31 cellular contexts compared by ENCODE assay signal in genomic region chr5:95379133-95379532, GRCh38. TPM values are rescaled to one million over a fixed set of nuclear protein-coding genes. Genes with fewer than 3 reads are reported as not detected.
DNase-seq lines count a peak whose midpoint lies in the region; ATAC-seq, FAIRE-seq and TF ChIP-seq lines count a peak whose summit lies in the region.
"Had no signal": no experiment of that assay in that cellular context is flagged by ENCODE, and none has a peak within 500 bp of the region (broad histone marks: within the 10 kb centered on the region; RNA-seq: fewer than 3 reads in every experiment).

No MANE protein-coding gene starts in this region.

- intact Hi-C loops in activated CD4-positive, alpha-beta T cell treated with anti-CD3 and anti-CD28 coated beads, Interleukin-2, amount 10 ng/mL, durations not matched to agents 24 days and 14 days (cut with micrococcal nuclease), result no loop called here
- intact Hi-C loops in activated CD4-positive, alpha-beta T cell treated with anti-CD3 and anti-CD28 coated beads for 36 hours (cut with DNase I, micrococcal nuclease), result no loop called here
- intact Hi-C loops in K562 (cut with micrococcal nuclease), result no loop called here
- intact Hi-C loops in testis (cut with DNase I; ENCODE audit: low total_unique reads), result no loop called here

- FAIRE-seq in A549 (lab: Jason Lieb, UNC), result no peak
- no peak for FAIRE-seq in K562 (lab: Jason Lieb, UNC)
- FAIRE-seq: GM12878, GM12892, GM18507 had no signal

- TF ChIP-seq POLR2A in A549 (IDR thresholded peaks at IDR 0.05; ENCODE audit: low read length) (no peak), K562 (conservative IDR thresholded peaks at IDR 0.05) (no peak), testis (IDR thresholded peaks at IDR 0.05) (no peak)

- H3K4me2 ChIP-seq in A549 (no peak overlapping the region), K562 (ENCODE audit: insufficient read depth, low read length) (no peak overlapping the region)

- H3K9me3 Mint-ChIP-seq in activated CD4-positive, alpha-beta T cell treated with anti-CD3 and anti-CD28 coated beads, Interleukin-2, amount 10 ng/mL, durations not matched to agents 24 days and 14 days, result peaks cover 7% of the 10 kb centered on the region
- no peaks in the 10 kb centered on the region for H3K9me3 Mint-ChIP-seq in activated CD4-positive, alpha-beta T cell treated with anti-CD3 and anti-CD28 coated beads for 36 hours (ENCODE audit: low read depth)
- H3K9me3 Mint-ChIP-seq in T-cell, result no peaks in the 10 kb centered on the region
- H3K9me3 Mint-ChIP-seq: CD8-positive, alpha-beta memory T cell had no signal

- no peak overlapping the region for H3K4me3 Mint-ChIP-seq in activated CD4-positive, alpha-beta T cell treated with anti-CD3 and anti-CD28 coated beads, Interleukin-2, amount 10 ng/mL, durations not matched to agents 24 days and 14 days
- H3K4me3 Mint-ChIP-seq in activated CD4-positive, alpha-beta T cell treated with anti-CD3 and anti-CD28 coated beads for 36 hours, result no peak overlapping the region
- H3K4me3 Mint-ChIP-seq in T-cell, result no peak overlapping the region
- H3K4me3 Mint-ChIP-seq: CD14-positive monocyte; CD4-positive, alpha-beta memory T cell; CD4-positive, CD25-positive, alpha-beta regulatory T cell; CD8-positive, alpha-beta memory T cell had no signal

- TF ChIP-seq CTCF in A549 (IDR thresholded peaks at IDR 0.05), result no peak
- TF ChIP-seq CTCF in K562 (IDR thresholded peaks at IDR 0.05 in 2 of 3, conservative IDR thresholded peaks at IDR 0.05 in 1 of 3; ENCODE audit: insufficient read depth in 2 of 3, low read depth in 1 of 3, low read length in 3 of 3), result no peak
- TF ChIP-seq CTCF in testis (IDR thresholded peaks at IDR 0.05), result no peak

- H3K9me1 ChIP-seq in K562 (ENCODE audit: control insufficient read depth, insufficient read depth, low read length), result no peaks in the 10 kb centered on the region

- H4K20me1 ChIP-seq in K562 (replicated peaks; ENCODE audit: control insufficient read depth, insufficient read depth, low read length), result no peaks in the 10 kb centered on the region
- H4K20me1 ChIP-seq: BLaER1 had no signal

- no peaks in the 10 kb centered on the region for H3K4me1 Mint-ChIP-seq in activated CD4-positive, alpha-beta T cell treated with anti-CD3 and anti-CD28 coated beads, Interleukin-2, amount 10 ng/mL, durations not matched to agents 24 days and 14 days
- peaks cover 14% of the 10 kb centered on the region for H3K4me1 Mint-ChIP-seq in activated CD4-positive, alpha-beta T cell treated with anti-CD3 and anti-CD28 coated beads for 36 hours
- peaks cover 8 to 18% (median 12%) of the 10 kb centered on the region in 3 donors for H3K4me1 Mint-ChIP-seq in T-cell

- no peaks in the 10 kb centered on the region for H3K36me3 Mint-ChIP-seq in activated CD4-positive, alpha-beta T cell treated with anti-CD3 and anti-CD28 coated beads, Interleukin-2, amount 10 ng/mL, durations not matched to agents 24 days and 14 days (ENCODE audit: low read depth)
- H3K36me3 Mint-ChIP-seq in activated CD4-positive, alpha-beta T cell treated with anti-CD3 and anti-CD28 coated beads for 36 hours (ENCODE audit: low read depth), result no peaks in the 10 kb centered on the region
- no peaks in the 10 kb centered on the region for H3K36me3 Mint-ChIP-seq in T-cell
- H3K36me3 Mint-ChIP-seq: CD14-positive monocyte; CD4-positive, alpha-beta memory T cell; CD4-positive, CD25-positive, alpha-beta regulatory T cell; CD8-positive, alpha-beta memory T cell had no signal

- peak; percentile 9 for DNase-seq in activated CD4-positive, alpha-beta T cell treated with anti-CD3 and anti-CD28 coated beads, Interleukin-2, amount 10 ng/mL, durations not matched to agents 24 days and 14 days
- DNase-seq in activated CD4-positive, alpha-beta T cell treated with anti-CD3 and anti-CD28 coated beads for 36 hours, result no peak
- DNase-seq in A549 (ENCODE audit: low read depth in 1 of 2, low spot score in 1 of 2) (no peak), K562 (ENCODE audit: extremely low read depth in 1 of 4, low spot score in 3 of 4) (no peak), T-cell (no peak), testis (no peak)
- DNase-seq: ACHN; BE2C; C1 segment of cervical spinal cord; CD4-positive, alpha-beta memory T cell; CD4-positive, CD25-positive, alpha-beta regulatory T cell; CD8-positive, alpha-beta memory T cell; COR-L47; DMS 273 treated with DMSO at 0.1 percent for 48 hours; DMS153; DMS53; DMS79; DND-41; EL; GDM1 had no signal

- CTCF ChIA-PET in activated CD4-positive, alpha-beta T cell treated with anti-CD3 and anti-CD28 coated beads for 36 hours (lab: Charles Lee), result no interaction called here
- CTCF ChIA-PET in A549 (lab: Yijun Ruan, JAX) (no interaction called here), K562 (lab: Yijun Ruan, JAX; ENCODE audit: low intra/inter-chr PET ratio) (no interaction called here), T-cell (lab: Charles Lee) (interaction anchor here in 1 of 2 donors (0.7 kb wide), 1 partner anchor 11 kb away, joined by 3 read pairs; no protein-coding TSS in a partner anchor)

- no peak for TF ChIP-seq RAD21 in A549 (conservative IDR thresholded peaks at IDR 0.05 in 1 of 2, IDR thresholded peaks at IDR 0.05 in 1 of 2)
- no peak for TF ChIP-seq RAD21 in K562 (CRISPR knock-in tag; conservative IDR thresholded peaks at IDR 0.05 in 1 of 2, IDR thresholded peaks at IDR 0.05 in 1 of 2)

- WGBS in A549 (ENCODE audit: missing lambda C conversion rate), result 64% methylated on average over 2 of the region's 2 CpGs
- WGBS in K562 (ENCODE audit: insufficient coverage, low coverage, missing lambda C conversion rate), result 16% methylated on average over 2 of the region's 2 CpGs
- 84 to 96% methylated on average over 2 of the region's 2 CpGs for WGBS in testis, 2 donors

- H3K4me1 ChIP-seq in A549, result no peaks in the 10 kb centered on the region
- no peaks in the 10 kb centered on the region for H3K4me1 ChIP-seq in K562 (replicated peaks in 1 of 2; ENCODE audit: control insufficient read depth in 2 of 2, insufficient read depth in 2 of 2, low read length in 2 of 2)
- H3K4me1 ChIP-seq in testis, result no peaks in the 10 kb centered on the region
- H3K4me1 ChIP-seq: BE2C had no signal

- no peak overlapping the region for H3K27ac Mint-ChIP-seq in activated CD4-positive, alpha-beta T cell treated with anti-CD3 and anti-CD28 coated beads, Interleukin-2, amount 10 ng/mL, durations not matched to agents 24 days and 14 days
- no peak overlapping the region for H3K27ac Mint-ChIP-seq in activated CD4-positive, alpha-beta T cell treated with anti-CD3 and anti-CD28 coated beads for 36 hours
- no peak overlapping the region for H3K27ac Mint-ChIP-seq in T-cell
- H3K27ac Mint-ChIP-seq: CD14-positive monocyte; CD4-positive, alpha-beta memory T cell; CD4-positive, CD25-positive, alpha-beta regulatory T cell; CD8-positive, alpha-beta memory T cell had no signal

- H3K9me3 ChIP-seq in A549 (no peaks in the 10 kb centered on the region), K562 (replicated peaks; ENCODE audit: control insufficient read depth, insufficient read depth, low read depth, low read length) (no peaks in the 10 kb centered on the region), testis (no peaks in the 10 kb centered on the region)
- H3K9me3 ChIP-seq: BE2C had no signal

- no peak for ATAC-seq in activated CD4-positive, alpha-beta T cell treated with anti-CD3 and anti-CD28 coated beads for 36 hours
- ATAC-seq in A549, result no peak
- ATAC-seq in K562, result no peak
- ATAC-seq in T-cell (replicated peaks in 1 of 4), result no peak
- ATAC-seq: GM12878 had no signal

- no peak for TF ChIP-seq EP300 in A549 (IDR thresholded peaks at IDR 0.05)
- no peak for TF ChIP-seq EP300 in K562 (IDR thresholded peaks at IDR 0.05; ENCODE audit: low read length)

- no peak overlapping the region for H2AFZ ChIP-seq in K562 (ENCODE audit: low read depth, low read length)

- no TSS peak for BruUV-seq in K562 (replicated peaks; lab: Mats Ljungman, UMichigan)

- no peaks in the 10 kb centered on the region for H3K27me3 ChIP-seq in K562 (ENCODE audit: control insufficient read depth in 2 of 2, insufficient read depth in 2 of 2, low read length in 2 of 2)
- H3K27me3 ChIP-seq in testis, result no peaks in the 10 kb centered on the region
- H3K27me3 ChIP-seq: BLaER1 had no signal

- H3K27ac ChIP-seq in A549 (no peak overlapping the region), K562 (ENCODE audit: extremely low read depth, low read depth, low read length) (no peak overlapping the region), testis (no peak overlapping the region)
- H3K27ac ChIP-seq: 22Rv1, BLaER1 had no signal

- H3K9ac ChIP-seq in K562 (ENCODE audit: insufficient read depth in 1 of 2, low read depth in 2 of 2, low read length in 2 of 2), result no peak overlapping the region
- H3K9ac ChIP-seq: BLaER1 had no signal

- in situ Hi-C loops in K562 (cut with MboI), result no loop called here

- H3K27me3 Mint-ChIP-seq in activated CD4-positive, alpha-beta T cell treated with anti-CD3 and anti-CD28 coated beads, Interleukin-2, amount 10 ng/mL, durations not matched to agents 24 days and 14 days, result peaks cover 2% of the 10 kb centered on the region
- peaks cover 2% of the 10 kb centered on the region for H3K27me3 Mint-ChIP-seq in activated CD4-positive, alpha-beta T cell treated with anti-CD3 and anti-CD28 coated beads for 36 hours
- peaks cover 5 to 7% of the 10 kb centered on the region in 2 donors for H3K27me3 Mint-ChIP-seq in T-cell

- POLR2A ChIA-PET in activated CD4-positive, alpha-beta T cell treated with anti-CD3 and anti-CD28 coated beads for 36 hours (lab: Charles Lee), result no interaction called here
- POLR2A ChIA-PET in A549 (lab: Yijun Ruan, JAX), result no interaction called here
- POLR2A ChIA-PET in K562 (lab: Yijun Ruan, JAX), result no interaction called here
- POLR2A ChIA-PET in T-cell (lab: Charles Lee), result no interaction called here

- H3K4me3 ChIP-seq in A549, result no peak overlapping the region
- no peak overlapping the region for H3K4me3 ChIP-seq in K562
- H3K4me3 ChIP-seq in testis, result no peak overlapping the region
- H3K4me3 ChIP-seq: BLaER1, GM12878 had no signal

- no peaks in the 10 kb centered on the region for H3K79me2 ChIP-seq in K562 (ENCODE audit: control insufficient read depth, insufficient read depth, low read length)

- H3K36me3 ChIP-seq in K562 (ENCODE audit: control insufficient read depth, insufficient read depth, low read length) (no peaks in the 10 kb centered on the region), testis (ENCODE audit: low read depth, missing control alignments) (no peaks in the 10 kb centered on the region)
- H3K36me3 ChIP-seq: BE2C, BLaER1 had no signal

RNA-seq across cellular contexts. Expression of gene FAM81B, which starts 12.0 kb away (rescaled TPM):
- total RNA-seq in activated CD4-positive, alpha-beta T cell treated with anti-CD3 and anti-CD28 coated beads, Interleukin-2, amount 10 ng/mL, durations not matched to agents 24 days and 14 days, result not detected in 2 replicates
- total RNA-seq in activated CD4-positive, alpha-beta T cell treated with anti-CD3 and anti-CD28 coated beads for 36 hours, result not detected
- polyA plus RNA-seq in A549 (2011; rRNA removed) (0.05 TPM in 1 of 2 replicates, not detected in the other), A549 (2017; fragmentation: RNase III; extraction: RNeasy Plus Mini Kit Qiagen cat#74134 plus additional on column Dnase treatment) (not detected in 3 replicates), K562 (2011; rRNA removed) (0.12 and 0.38 TPM in 2 replicates), K562 (2014; fragmentation: Illumina TruSeq; extraction: Trizol) (0.29 and 0.64 TPM in 2 replicates), K562 (2014; fragmentation: Nextera tagmentation; extraction: Ambion mirVana) (under 1 TPM; 0.08 to 0.20 TPM), K562 (2014; rRNA removed) (0.20 and 0.52 TPM in 2 replicates), testis (ENCODE audit: insufficient read depth, low read depth, low replicate concordance) (63.3 TPM)
- polyA plus RNA-seq in A549 (2012; cell fraction: cytosol; rRNA removed), result not detected in 2 replicates
- polyA plus RNA-seq in A549 (2012; cell fraction: nucleus; rRNA removed), result not detected in 2 replicates
- polyA minus RNA-seq in A549 (2011; rRNA and poly(A)+ RNA removed), result not detected in 2 replicates
- not detected in 2 replicates for total RNA-seq in K562 (2011; cell fraction: chromatin; rRNA removed; ENCODE audit: low replicate concordance)
- not detected in 2 replicates for total RNA-seq in K562 (2011; cell fraction: nucleolus; rRNA removed)
- not detected in 2 replicates for total RNA-seq in K562 (2011; cell fraction: nucleoplasm; rRNA removed)
- total RNA-seq in K562 (2014; rRNA removed) (0.09 TPM in 1 of 2 replicates, not detected in the other), K562 (2014; rRNA removed; fragmentation: Illumina TruSeq; extraction: Trizol) (0.25 and 0.70 TPM in 2 replicates), K562 (2015; rRNA removed; fragmentation: Illumina TruSeq; extraction: Trizol) (0.19 TPM in 1 of 2 replicates, not detected in the other), K562 (2021) (0.36 TPM in 1 of 2 replicates, not detected in the other), T-cell (not detected), testis (10 to 100 TPM; 27.1 to 65.2 TPM)
- 0.28 TPM in 1 of 2 replicates, not detected in the other for polyA plus RNA-seq in K562 (2011; cell fraction: cytosol; rRNA removed)
- polyA plus RNA-seq in K562 (2011; cell fraction: nucleus; rRNA removed), result not detected in 2 replicates
- polyA plus RNA-seq in K562 (2012), result 0.60 and 1.2 TPM in 2 replicates
- polyA minus RNA-seq in K562 (2011; rRNA and poly(A)+ RNA removed), result not detected in 2 replicates
- not detected in 2 replicates for polyA minus RNA-seq in K562 (2011; cell fraction: cytosol; rRNA and poly(A)+ RNA removed)
- polyA minus RNA-seq in K562 (2011; cell fraction: nucleus; rRNA and poly(A)+ RNA removed), result not detected in 2 replicates
- total RNA-seq: A172; A673; CD4-positive, alpha-beta memory T cell; CD8-positive, alpha-beta memory T cell; Daoy; G401; GM12878 had no signal
- polyA plus RNA-seq: AG04450; CD14-positive monocyte; CD4-positive, alpha-beta memory T cell; CD4-positive, CD25-positive, alpha-beta regulatory T cell; CD8-positive, alpha-beta memory T cell; GM12878 had no signal

Comparison
In these comparisons a context has a peak if more than half of its experiments do, and no peak if none do; other contexts are left out.
1. RNA of gene FAM81B, which starts 12.0 kb away (total RNA-seq): 27.1 to 65.2 TPM in testis; 0.09 to 0.70 TPM in K562, not detected in activated CD4-positive, alpha-beta T cell treated with anti-CD3 and anti-CD28 coated beads, Interleukin-2, amount 10 ng/mL, durations not matched to agents 24 days and 14 days, not detected in activated CD4-positive, alpha-beta T cell treated with anti-CD3 and anti-CD28 coated beads for 36 hours and not detected in T-cell; every median in the first group is over 10 times any median in the second.